29 cellular contexts compared by ENCODE assay signal in the genomic region with DNA sequence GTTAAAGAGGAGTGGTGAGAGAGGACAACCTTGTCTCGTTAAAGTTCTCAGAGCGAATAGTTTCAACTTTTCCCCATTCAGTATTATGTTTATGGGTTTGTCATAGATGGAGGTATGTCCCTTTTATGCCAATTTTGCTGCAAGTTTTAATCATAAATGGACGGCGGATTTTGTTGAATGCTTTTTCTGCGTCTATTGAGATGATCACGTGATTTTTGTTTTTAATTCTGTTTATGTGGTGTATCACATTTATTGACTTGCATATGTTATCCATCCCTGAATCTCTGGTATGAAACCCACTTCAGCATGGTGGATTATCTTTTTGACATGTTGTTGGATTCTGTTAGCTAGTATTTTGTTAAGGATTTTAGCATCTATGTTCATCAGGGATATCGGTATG.
"Had no signal": no experiment of that assay in that cellular context is flagged by ENCODE, and none has a peak within 500 bp of the region (broad histone marks: within the 10 kb centered on the region; RNA-seq: fewer than 3 reads in every experiment).

No MANE protein-coding gene starts in this region.

- FAIRE-seq: urothelium cell line had no signal

- H3K36me3 Mint-ChIP-seq: stimulated activated effector memory CD8-positive, alpha-beta T cell treated with anti-CD3 and anti-CD28 coated beads, Interleukin-12 subunit alpha, Interleukin-12 subunit beta, amount 100 ng/mL, for 72 hours; stimulated activated memory B cell treated with anti-CD40 and anti-IgM and Interleukin-4, amounts not matched to agents 10 μg/mL and 1 μg/mL and 100 μg/mL, for 72 hours; stimulated activated naive B cell treated with anti-CD40 and anti-IgM and Interleukin-4, amounts not matched to agents 10 μg/mL and 1 μg/mL and 100 μg/mL, for 72 hours; type B pancreatic cell had no signal

- H3K4me1 Mint-ChIP-seq: stimulated activated effector memory CD8-positive, alpha-beta T cell treated with anti-CD3 and anti-CD28 coated beads, Interleukin-12 subunit alpha, Interleukin-12 subunit beta, amount 100 ng/mL, for 72 hours; stimulated activated memory B cell treated with anti-CD40 and anti-IgM and Interleukin-4, amounts not matched to agents 10 μg/mL and 1 μg/mL and 100 μg/mL, for 72 hours; stimulated activated naive B cell treated with anti-CD40 and anti-IgM and Interleukin-4, amounts not matched to agents 10 μg/mL and 1 μg/mL and 100 μg/mL, for 72 hours; stimulated activated naive CD8-positive, alpha-beta T cell treated with anti-CD3 and anti-CD28 coated beads, Interleukin-15, amount 100 ng/mL, for 72 hours had no signal

- H3K4me1 ChIP-seq: stomach, suprapubic skin, testis, thyroid gland, tibial artery, tibial nerve, transverse colon, upper lobe of left lung, upper lobe of right lung, uterus, vagina had no signal

- H3K27ac ChIP-seq: stomach, suprapubic skin, testis, thoracic aorta, thyroid gland, tibial artery, tibial nerve, transverse colon, upper lobe of left lung, upper lobe of right lung, uterus, vagina had no signal

- H3K27ac Mint-ChIP-seq: stimulated activated effector memory CD8-positive, alpha-beta T cell treated with anti-CD3 and anti-CD28 coated beads, Interleukin-12 subunit alpha, Interleukin-12 subunit beta, amount 100 ng/mL, for 72 hours; stimulated activated memory B cell treated with anti-CD40 and anti-IgM and Interleukin-4, amounts not matched to agents 10 μg/mL and 1 μg/mL and 100 μg/mL, for 72 hours; stimulated activated naive B cell treated with anti-CD40 and anti-IgM and Interleukin-4, amounts not matched to agents 10 μg/mL and 1 μg/mL and 100 μg/mL, for 72 hours; stimulated activated naive CD8-positive, alpha-beta T cell treated with anti-CD3 and anti-CD28 coated beads, Interleukin-15, amount 100 ng/mL, for 72 hours; stimulated activated naive CD8-positive, alpha-beta T cell treated with anti-CD3 and anti-CD28 coated beads, Interleukin-15, Interleukin-2, amounts not matched to agents 100 ng/mL and 50 ng/mL, for 24 hours; type B pancreatic cell had no signal

- DNase-seq: stimulated activated CD4-positive, alpha-beta T cell treated with anti-CD3 and anti-CD28 coated beads, Interleukin-2, amount 100 ng/mL, for 48 hours; stimulated activated CD4-positive, alpha-beta T cell treated with anti-CD3 and anti-CD28 coated beads, Interleukin-4, amount 100 ng/mL, for 1 hour; stimulated activated CD4-positive, alpha-beta T cell treated with anti-CD3 and anti-CD28 coated beads, Interleukin-4, amount 100 ng/mL, for 24 hours; stimulated activated CD4-positive, alpha-beta T cell treated with anti-CD3 and anti-CD28 coated beads, Interleukin-4, amount 100 ng/mL, for 4 hours; stimulated activated CD8-positive, alpha-beta memory T cell treated with anti-CD3 and anti-CD28 coated beads, Interleukin-4, amount 100 ng/mL, for 48 hours; stimulated activated naive B cell treated with anti-CD40 and anti-IgM and Interleukin-4, amounts not matched to agents 10 μg/mL and 1 μg/mL and 100 μg/mL, for 72 hours; stimulated activated naive CD4-positive, alpha-beta T cell; stimulated activated naive CD4-positive, alpha-beta T cell treated with Interleukin-2 at 50 U/mL for 16 hours; stimulated activated naive CD8-positive, alpha-beta T cell treated with anti-CD3 and anti-CD28 coated beads, Interleukin-15, amount 100 ng/mL, for 72 hours; stimulated activated naive CD8-positive, alpha-beta T cell treated with anti-CD3 and anti-CD28 coated beads, Interleukin-15, Interleukin-2, amounts not matched to agents 100 U/mL and 50 U/mL, for 24 hours; stomach; substantia nigra; testis; thyroid gland; tibial artery; transverse colon; trophoblast cell; upper lobe of left lung; upper lobe of right lung; uterus had no signal

- H3K4me3 Mint-ChIP-seq: stimulated activated effector memory CD8-positive, alpha-beta T cell treated with anti-CD3 and anti-CD28 coated beads, Interleukin-12 subunit alpha, Interleukin-12 subunit beta, amount 100 ng/mL, for 72 hours; stimulated activated memory B cell treated with anti-CD40 and anti-IgM and Interleukin-4, amounts not matched to agents 10 μg/mL and 1 μg/mL and 100 μg/mL, for 72 hours; stimulated activated naive B cell treated with anti-CD40 and anti-IgM and Interleukin-4, amounts not matched to agents 10 μg/mL and 1 μg/mL and 100 μg/mL, for 72 hours; stimulated activated naive CD8-positive, alpha-beta T cell treated with anti-CD3 and anti-CD28 coated beads, Interleukin-15, amount 100 ng/mL, for 72 hours; stimulated activated naive CD8-positive, alpha-beta T cell treated with anti-CD3 and anti-CD28 coated beads, Interleukin-15, Interleukin-2, amounts not matched to agents 100 ng/mL and 50 ng/mL, for 24 hours; type B pancreatic cell had no signal

- H3K4me3 ChIP-seq: stomach, suprapubic skin, testis, thoracic aorta, thyroid gland, tibial artery, tibial nerve, transverse colon, upper lobe of left lung, upper lobe of right lung, uterus, vagina had no signal

- H3K9me3 ChIP-seq: suprapubic skin, testis, thoracic aorta, thyroid gland, tibial artery, transverse colon, upper lobe of left lung, upper lobe of right lung, uterus, vagina had no signal

- H3K27me3 Mint-ChIP-seq: stimulated activated memory B cell treated with anti-CD40 and anti-IgM and Interleukin-4, amounts not matched to agents 10 μg/mL and 1 μg/mL and 100 μg/mL, for 72 hours; stimulated activated naive B cell treated with anti-CD40 and anti-IgM and Interleukin-4, amounts not matched to agents 10 μg/mL and 1 μg/mL and 100 μg/mL, for 72 hours; stimulated activated naive CD8-positive, alpha-beta T cell treated with anti-CD3 and anti-CD28 coated beads, Interleukin-15, amount 100 ng/mL, for 72 hours; stimulated activated naive CD8-positive, alpha-beta T cell treated with anti-CD3 and anti-CD28 coated beads, Interleukin-15, Interleukin-2, amounts not matched to agents 100 ng/mL and 50 ng/mL, for 24 hours; type B pancreatic cell had no signal

- H3K27me3 ChIP-seq: stomach, suprapubic skin, testis, thyroid gland, tibial artery, tibial nerve, transverse colon, upper lobe of left lung, upper lobe of right lung, uterus, vagina had no signal

- H3K36me3 ChIP-seq: stomach, suprapubic skin, thoracic aorta, thyroid gland, tibial artery, tibial nerve, transverse colon, upper lobe of left lung, upper lobe of right lung, uterus, vagina had no signal

- ATAC-seq: stimulated activated effector memory CD8-positive, alpha-beta T cell treated with anti-CD3 and anti-CD28 coated beads, Interleukin-12 subunit alpha, Interleukin-12 subunit beta, amount 100 ng/mL, for 72 hours; stimulated activated memory B cell treated with anti-CD40 and anti-IgM and Interleukin-4, amounts not matched to agents 10 μg/mL and 1 μg/mL and 100 μg/mL, for 72 hours; stimulated activated naive B cell treated with anti-CD40 and anti-IgM and Interleukin-4, amounts not matched to agents 10 μg/mL and 1 μg/mL and 100 μg/mL, for 72 hours; stimulated activated naive CD8-positive, alpha-beta T cell treated with anti-CD3 and anti-CD28 coated beads, Interleukin-15, amount 100 ng/mL, for 72 hours; stimulated activated naive CD8-positive, alpha-beta T cell treated with anti-CD3 and anti-CD28 coated beads, Interleukin-15, Interleukin-2, amounts not matched to agents 100 U/mL and 50 U/mL, for 24 hours; upper lobe of right lung had no signal
